In the genomic region with DNA sequence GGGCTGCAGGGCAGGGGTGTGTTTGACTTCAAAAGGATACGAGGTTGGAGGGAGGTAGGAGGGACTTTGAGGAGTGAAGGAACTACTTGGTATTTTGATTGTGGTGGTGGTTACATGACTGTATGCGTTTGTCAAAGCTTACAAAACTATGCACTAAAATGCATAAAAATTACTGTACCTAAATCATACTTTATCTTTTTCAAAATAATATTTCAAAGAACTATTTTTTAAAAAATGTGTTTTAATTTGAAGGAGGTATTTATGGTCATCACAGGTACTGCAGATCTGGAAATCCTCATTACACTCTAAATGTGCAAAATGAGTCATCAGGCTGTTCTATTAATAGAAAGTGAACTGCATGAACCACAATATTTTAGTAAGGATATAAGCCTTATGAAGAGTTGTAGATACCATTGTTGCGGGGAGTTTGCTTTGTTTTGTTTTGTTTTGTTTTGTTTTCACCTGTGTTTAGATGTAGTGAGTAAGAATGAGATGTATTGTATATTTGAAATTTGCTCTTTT, we compare ENCODE assay signal across 10 cellular contexts.
DNase-seq lines count a peak whose midpoint lies in the region; ATAC-seq and TF ChIP-seq lines count a peak whose summit lies in the region.
"Had no signal": no experiment of that assay in that cellular context is flagged by ENCODE, and none has a peak within 500 bp of the region (broad histone marks: within the 10 kb centered on the region; RNA-seq: fewer than 3 reads in every experiment).

No MANE protein-coding gene starts in this region.

- peak; percentile 5 for TF ChIP-seq CTCF in epithelial cell of proximal tubule (conservative IDR thresholded peaks at IDR 0.05; ENCODE audit: low read depth, low read length)

- no peaks in the 10 kb centered on the region for H3K4me1 ChIP-seq in aorta (ENCODE audit: control insufficient read depth in 1 of 2, insufficient read depth in 2 of 2, low read length in 2 of 2)

- peak overlapping the region; percentile 74 for H3K27ac Mint-ChIP-seq in stimulated activated naive CD8-positive, alpha-beta T cell treated with anti-CD3 and anti-CD28 coated beads, Interleukin-15, Interleukin-2, amounts not matched to agents 100 ng/mL and 50 ng/mL, for 24 hours

- intact Hi-C loops in aorta (cut with DNase I) = no loop called here

- no peaks in the 10 kb centered on the region for H3K9me3 Mint-ChIP-seq in stimulated activated naive CD8-positive, alpha-beta T cell treated with anti-CD3 and anti-CD28 coated beads, Interleukin-15, Interleukin-2, amounts not matched to agents 100 ng/mL and 50 ng/mL, for 24 hours

- ATAC-seq in GM18508 (IDR thresholded peaks at IDR 0.05; ENCODE audit: insufficient read depth, unreplicated experiment) (peak; percentile 66), HG02571 (IDR thresholded peaks at IDR 0.05; ENCODE audit: unreplicated experiment) (peak; percentile 46), aorta (ENCODE audit: low FRiP score) (no peak)

- H3K4me3 Mint-ChIP-seq in stimulated activated naive CD8-positive, alpha-beta T cell treated with anti-CD3 and anti-CD28 coated beads, Interleukin-15, Interleukin-2, amounts not matched to agents 100 ng/mL and 50 ng/mL, for 24 hours = peak overlapping the region; percentile 36

- H3K27me3 Mint-ChIP-seq in stimulated activated naive CD8-positive, alpha-beta T cell treated with anti-CD3 and anti-CD28 coated beads, Interleukin-15, Interleukin-2, amounts not matched to agents 100 ng/mL and 50 ng/mL, for 24 hours = no peaks in the 10 kb centered on the region

- H3K36me3 ChIP-seq in aorta (ENCODE audit: control insufficient read depth in 1 of 2, insufficient read depth in 2 of 2, low read length in 1 of 2) = no peaks in the 10 kb centered on the region
- H3K36me3 ChIP-seq: neutrophil had no signal

- H3K27me3 ChIP-seq in aorta (ENCODE audit: control insufficient read depth in 1 of 2, insufficient read depth in 2 of 2, low read length in 1 of 2) = no peaks in the 10 kb centered on the region
- H3K27me3 ChIP-seq: neutrophil had no signal

- H3K9me3 ChIP-seq in aorta (ENCODE audit: control insufficient read depth, low read length) = no peaks in the 10 kb centered on the region
- H3K9me3 ChIP-seq: neutrophil had no signal

- no peaks in the 10 kb centered on the region for H3K36me3 Mint-ChIP-seq in stimulated activated naive CD8-positive, alpha-beta T cell treated with anti-CD3 and anti-CD28 coated beads, Interleukin-15, Interleukin-2, amounts not matched to agents 100 ng/mL and 50 ng/mL, for 24 hours (ENCODE audit: low read depth)

- WGBS in aorta, 2 donors = 17 to 23% methylated on average over 3 of the region's 3 CpGs

- DNase-seq in NOMO-1 treated with DMSO at 0.1 percent for 48 hours (lab: John Stamatoyannopoulos, UW; ENCODE audit: unreplicated experiment) = peak; percentile 66
- DNase-seq in epithelial cell of proximal tubule (ENCODE audit: low read depth) = no peak
- no peak for DNase-seq in GDM1 (lab: John Stamatoyannopoulos, UW)
- no peak for DNase-seq in aorta
- DNase-seq in D341Med (ENCODE audit: low spot score) = no peak

- no peak overlapping the region for H3K27ac ChIP-seq in aorta (ENCODE audit: low read depth in 1 of 2, low read length in 2 of 2)
- H3K27ac ChIP-seq: neutrophil, SK-N-MC had no signal

- H3K4me3 ChIP-seq in epithelial cell of proximal tubule (ENCODE audit: low read depth, low read length) = no peak overlapping the region
- H3K4me3 ChIP-seq in aorta (ENCODE audit: low read length in 2 of 2) = no peak overlapping the region
- H3K4me3 ChIP-seq: SK-N-MC had no signal

- H3K4me1 Mint-ChIP-seq in stimulated activated naive CD8-positive, alpha-beta T cell treated with anti-CD3 and anti-CD28 coated beads, Interleukin-15, Interleukin-2, amounts not matched to agents 100 ng/mL and 50 ng/mL, for 24 hours (ENCODE audit: low read depth) = peaks cover 16% of the 10 kb centered on the region
